In genomic region chr13:68168448-68168847, GRCh38 we compare ENCODE assay signal across 22 cellular contexts.
"Had no signal": no experiment of that assay in that cellular context is flagged by ENCODE, and none has a peak within 500 bp of the region (broad histone marks: within the 10 kb centered on the region; RNA-seq: fewer than 3 reads in every experiment).

No MANE protein-coding gene starts in this region.

- H3K4me3 ChIP-seq: gastrocnemius medialis, heart left ventricle, hepatocyte, left lung, mucosa of descending colon, pancreas, right lobe of liver, thoracic aorta, transverse colon, upper lobe of right lung, vagina had no signal

- DNase-seq: cortex of kidney; effector memory CD8-positive, alpha-beta T cell; foreskin fibroblast; gastrocnemius medialis; heart left ventricle; left cardiac atrium; left lung; mesenchymal stem cell; mucosa of descending colon; naive B cell; pancreas; retina; right lobe of liver; small intestine; stimulated activated CD4-positive, alpha-beta T cell treated with anti-CD3 and anti-CD28 coated beads, Interleukin-15, amount 100 ng/mL, for 24 hours; stimulated activated CD4-positive, alpha-beta T cell treated with anti-CD3 and anti-CD28 coated beads, Interleukin-2, amount 100 ng/mL, for 48 hours; stimulated activated naive B cell treated with anti-CD40 and anti-IgM and Interleukin-4, amounts not matched to agents 10 μg/mL and 1 μg/mL and 100 μg/mL, for 72 hours; transverse colon; upper lobe of right lung had no signal
